ENCODE assay signal across 10 cellular contexts in the genomic region with DNA sequence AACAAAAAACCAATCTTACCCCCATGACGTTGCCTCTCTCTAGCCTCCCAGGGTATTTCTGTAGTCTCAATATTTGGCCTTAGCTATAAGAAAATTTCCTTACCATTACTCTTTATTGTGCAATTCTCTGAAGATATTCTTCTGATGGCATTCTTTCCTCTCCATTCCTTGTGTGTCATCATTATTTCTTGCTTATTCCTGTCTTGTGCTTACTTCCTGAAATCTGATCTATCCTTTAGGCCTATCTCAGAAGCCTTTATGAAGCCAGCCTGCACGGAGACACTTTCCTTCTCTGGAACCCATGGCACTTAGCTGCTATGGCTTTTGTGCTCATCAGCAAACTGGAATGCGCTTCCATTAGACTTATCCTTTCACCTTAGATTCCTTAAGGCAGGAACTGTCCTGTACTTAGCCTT.
A peak's percentile ranks its signal among the peaks of the same experiment; 100 is the strongest.
DNase-seq lines count a peak whose midpoint lies in the region; ATAC-seq, FAIRE-seq and TF ChIP-seq lines count a peak whose summit lies in the region.
"Had no signal": no experiment of that assay in that cellular context is flagged by ENCODE, and none has a peak within 500 bp of the region (broad histone marks: within the 10 kb centered on the region; RNA-seq: fewer than 3 reads in every experiment).

No MANE protein-coding gene starts in this region.

- BruUV-seq in PC-3 (replicated peaks; lab: Mats Ljungman, UMichigan) (no TSS peak), endothelial cell of umbilical vein (replicated peaks; lab: Mats Ljungman, UMichigan) (no TSS peak)

- intact Hi-C loops in PC-3 (cut with micrococcal nuclease) (no loop called here), endothelial cell of umbilical vein (cut with micrococcal nuclease) (no loop called here)

- H3K4me2 ChIP-seq in PC-3 (ENCODE audit: low read length): peak overlapping the region; percentile 27
- no peak overlapping the region for H3K4me2 ChIP-seq in endothelial cell of umbilical vein (ENCODE audit: insufficient read depth, low read length)
- peak overlapping the region; percentile 58 for H3K4me2 ChIP-seq in parathyroid adenoma (ENCODE audit: low read length)

- ATAC-seq in PC-3: peak; percentile 18; the same call in 1 of the 2 replicates
- no peak for ATAC-seq in GM21360 (IDR thresholded peaks at IDR 0.05; ENCODE audit: unreplicated experiment)

- no peaks in the 10 kb centered on the region for H3K36me3 ChIP-seq in PC-3 (ENCODE audit: low read depth, low read length)
- no peaks in the 10 kb centered on the region for H3K36me3 ChIP-seq in endothelial cell of umbilical vein (ENCODE audit: control insufficient read depth in 2 of 2, extremely low read depth in 1 of 2, insufficient read depth in 2 of 2, low read length in 2 of 2)
- H3K36me3 ChIP-seq in parathyroid adenoma (ENCODE audit: control insufficient read depth, insufficient read depth, low read length): no peaks in the 10 kb centered on the region

- peak; percentile 43 for FAIRE-seq in endothelial cell of umbilical vein (lab: Jason Lieb, UNC)

- H3K79me2 ChIP-seq in PC-3 (ENCODE audit: low read length): no peaks in the 10 kb centered on the region
- H3K79me2 ChIP-seq in endothelial cell of umbilical vein (ENCODE audit: control insufficient read depth, insufficient read depth, low read length): no peaks in the 10 kb centered on the region
- no peaks in the 10 kb centered on the region for H3K79me2 ChIP-seq in parathyroid adenoma

- no peaks in the 10 kb centered on the region for H3K9me2 ChIP-seq in PC-3 (replicated peaks; ENCODE audit: low read length)

- no peak overlapping the region for H2AFZ ChIP-seq in PC-3 (ENCODE audit: low read length)
- H2AFZ ChIP-seq in endothelial cell of umbilical vein (ENCODE audit: low read depth, low read length): peak overlapping the region; percentile 12
- H2AFZ ChIP-seq in parathyroid adenoma: peak overlapping the region; percentile 60

- TF ChIP-seq CTCF in PC-3 (conservative IDR thresholded peaks at IDR 0.05; ENCODE audit: low read depth, low read length): no peak
- no peak for TF ChIP-seq CTCF in endothelial cell of umbilical vein (IDR thresholded peaks at IDR 0.05; ENCODE audit: extremely low read depth in 1 of 2, insufficient read depth in 1 of 2, low read depth in 1 of 2, low read length in 2 of 2)
- TF ChIP-seq CTCF in parathyroid adenoma (IDR thresholded peaks at IDR 0.05): no peak

- no peaks in the 10 kb centered on the region for H4K20me1 ChIP-seq in PC-3 (ENCODE audit: low read length)
- no peaks in the 10 kb centered on the region for H4K20me1 ChIP-seq in endothelial cell of umbilical vein (replicated peaks; ENCODE audit: control insufficient read depth, extremely low read depth, insufficient read depth, low read length)

- H3K27me3 ChIP-seq in PC-3 (ENCODE audit: low read length): no peaks in the 10 kb centered on the region
- H3K27me3 ChIP-seq in endothelial cell of umbilical vein (ENCODE audit: control insufficient read depth in 2 of 2, insufficient read depth in 2 of 2, low read length in 2 of 2): no peaks in the 10 kb centered on the region
- H3K27me3 ChIP-seq in parathyroid adenoma (ENCODE audit: control insufficient read depth, insufficient read depth, low read length): no peaks in the 10 kb centered on the region

- POLR2A ChIA-PET in PC-3 (lab: Charles Lee; ENCODE audit: unreplicated experiment) (interaction anchor here (0.7 to 1.0 kb wide), 2 partner anchors 70 to 86 kb away, joined by 3 to 19 read pairs; no protein-coding TSS in a partner anchor), endothelial cell of umbilical vein (lab: Charles Lee) (interaction anchor here (0.6 kb wide), 2 partner anchors 72 to 84 kb away, joined by 4 to 7 read pairs; no protein-coding TSS in a partner anchor)

- H3K9me3 ChIP-seq in PC-3 (ENCODE audit: low read length): no peaks in the 10 kb centered on the region
- no peaks in the 10 kb centered on the region for H3K9me3 ChIP-seq in endothelial cell of umbilical vein (replicated peaks; ENCODE audit: control insufficient read depth, insufficient read depth, low read length)
- H3K9me3 ChIP-seq in parathyroid adenoma (ENCODE audit: control insufficient read depth, low read length): no peaks in the 10 kb centered on the region

- DNase-seq in COLO829 (ENCODE audit: low spot score) (peak; percentile 63), PC-3 (peak; percentile 73), endothelial cell of umbilical vein (ENCODE audit: low read depth, low spot score) (peak; percentile 41), DMS 273 (lab: John Stamatoyannopoulos, UW; ENCODE audit: unreplicated experiment) (no peak), HuH-7 (ENCODE audit: low spot score) (no peak)
- DNase-seq in stimulated activated CD4-positive, alpha-beta T cell treated with anti-CD3 and anti-CD28 coated beads, Interleukin-4, amount 100 ng/mL, for 24 hours: no peak
- DNase-seq: naive B cell, NCI-H1436 had no signal

- H3F3A ChIP-seq in PC-3 (ENCODE audit: low read length, unreplicated experiment): peaks cover 8% of the 10 kb centered on the region

- CTCF ChIA-PET in PC-3 (lab: Charles Lee) (interaction anchor here (1.0 kb wide), 1 partner anchor 88 kb away, joined by 3 read pairs; no protein-coding TSS in a partner anchor), endothelial cell of umbilical vein (lab: Charles Lee) (interaction anchor here (0.6 to 1.5 kb wide), 4 partner anchors 10 to 140 kb away, joined by 3 to 4 read pairs (median 4); no protein-coding TSS in a partner anchor)

- H3K4me3 ChIP-seq in PC-3 (ENCODE audit: low read length) (no peak overlapping the region), endothelial cell of umbilical vein (replicated peaks in 1 of 3; ENCODE audit: insufficient read depth in 1 of 3, low read depth in 1 of 3, low read length in 3 of 3) (no peak overlapping the region), parathyroid adenoma (ENCODE audit: low read depth, low read length) (no peak overlapping the region)

- H3K9ac ChIP-seq in PC-3 (ENCODE audit: low read length) (peak overlapping the region; percentile 69), endothelial cell of umbilical vein (replicated peaks; ENCODE audit: extremely low read depth, insufficient read depth, low read length) (no peak overlapping the region), parathyroid adenoma (no peak overlapping the region)

- dilution Hi-C loops in endothelial cell of umbilical vein (cut with MboI; ENCODE audit: extremely low pct_ligation_motif_present, low sequenced_read_pairs): no loop called here

- H3K4me1 ChIP-seq in PC-3 (ENCODE audit: insufficient read depth, low read length) (peaks cover 67% of the 10 kb centered on the region), endothelial cell of umbilical vein (ENCODE audit: control insufficient read depth, extremely low read depth, insufficient read depth, low read length) (peaks cover 49% of the 10 kb centered on the region), parathyroid adenoma (peaks cover 44% of the 10 kb centered on the region)

- TF ChIP-seq POLR2A in endothelial cell of umbilical vein (IDR thresholded peaks at IDR 0.05; ENCODE audit: low read depth, low read length): no peak

- H3K27ac ChIP-seq in PC-3 (ENCODE audit: low read length) (peak overlapping the region; percentile 89), endothelial cell of umbilical vein (ENCODE audit: insufficient read depth, low read depth, low read length) (peak overlapping the region; percentile 14), parathyroid adenoma (peak overlapping the region; percentile 71)

- H3K9me1 ChIP-seq in endothelial cell of umbilical vein (replicated peaks; ENCODE audit: control insufficient read depth, extremely low read depth, insufficient read depth, low read length): no peaks in the 10 kb centered on the region

TF ChIP-seq in endothelial cell of umbilical vein, 7 proteins besides CTCF, POLR2A, EP300 and RAD21:
- TF ChIP-seq FOS (IDR thresholded peaks at IDR 0.05; ENCODE audit: borderline replicate concordance, insufficient read depth, low read length) (no peak), EZH2 (IDR thresholded peaks at IDR 0.05; ENCODE audit: borderline replicate concordance, low read depth, low read length, severe bottlenecking) (no peak), GATA2 (IDR thresholded peaks at IDR 0.05; ENCODE audit: insufficient read depth, insufficient read length, low read depth, low read length) (no peak), MYC (IDR thresholded peaks at IDR 0.05; ENCODE audit: low read depth, low read length) (no peak), POLR2AphosphoS5 (IDR thresholded peaks at IDR 0.05; ENCODE audit: insufficient read depth, low read depth, low read length) (no peak), JUN (IDR thresholded peaks at IDR 0.05; ENCODE audit: borderline replicate concordance, insufficient read depth, insufficient read length, low read depth) (no peak)
- TF ChIP-seq, protein P1, sequence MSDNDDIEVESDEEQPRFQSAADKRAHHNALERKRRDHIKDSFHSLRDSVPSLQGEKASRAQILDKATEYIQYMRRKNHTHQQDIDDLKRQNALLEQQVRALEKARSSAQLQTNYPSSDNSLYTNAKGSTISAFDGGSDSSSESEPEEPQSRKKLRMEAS (IDR thresholded peaks at IDR 0.05; ENCODE audit: insufficient read depth, insufficient read length): no peak

Comparison
In these comparisons a context has a peak if more than half of its experiments do, and no peak if none do; other contexts are left out.
1. DNase-seq: peak in COLO829 (single experiment), PC-3 (single experiment) and endothelial cell of umbilical vein (single experiment); none in DMS 273 (single experiment), stimulated activated CD4-positive, alpha-beta T cell treated with anti-CD3 and anti-CD28 coated beads, Interleukin-4, amount 100 ng/mL, for 24 hours (single experiment) and HuH-7 (single experiment).
2. H3K27ac ChIP-seq: peak in every context shown above with its lines; median percentile 89 in PC-3; 71 in parathyroid adenoma; 14 in endothelial cell of umbilical vein.